ENCODE assay signal across 8 cellular contexts in the genomic region with DNA sequence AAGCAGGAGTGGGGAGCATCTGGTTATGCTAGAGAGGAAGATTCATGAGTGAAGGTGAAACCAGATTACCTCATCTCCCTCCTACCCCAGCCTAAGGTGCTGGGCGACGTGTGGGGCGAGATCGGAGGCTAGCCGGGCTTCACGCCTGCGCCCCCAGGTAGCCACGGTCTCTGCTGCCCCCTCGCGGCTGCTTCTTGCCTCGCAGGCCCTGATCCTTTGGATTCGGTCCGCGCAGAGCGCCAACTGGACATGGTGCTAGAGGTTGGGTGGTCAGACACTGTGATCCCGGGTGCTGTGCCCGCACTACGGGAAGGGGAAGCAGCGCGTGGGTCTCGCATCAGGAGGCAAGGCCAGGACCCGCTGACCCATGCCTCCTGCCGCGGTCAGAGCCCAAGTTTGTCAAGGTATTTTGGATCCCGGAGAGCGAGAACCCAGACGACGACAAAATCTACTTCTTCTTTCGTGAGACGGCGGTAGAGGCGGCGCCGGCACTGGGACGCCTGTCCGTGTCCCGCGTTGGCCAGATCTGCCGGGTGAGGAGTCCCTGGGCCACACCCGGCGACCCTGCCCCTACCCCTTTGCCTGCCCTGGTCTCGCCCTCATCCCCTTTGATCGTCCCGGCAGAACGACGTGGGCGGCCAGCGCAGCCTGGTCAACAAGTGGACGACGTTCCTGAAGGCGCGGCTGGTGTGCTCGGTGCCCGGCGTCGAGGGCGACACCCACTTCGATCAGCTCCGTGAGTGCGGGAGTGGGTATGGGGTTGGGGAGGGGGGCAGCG. TPM values are rescaled to one million over a fixed set of nuclear protein-coding genes. Genes with fewer than 3 reads are reported as not detected.
A peak's percentile ranks its signal among the peaks of the same experiment; 100 is the strongest.
DNase-seq lines count a peak whose midpoint lies in the region; ATAC-seq lines count a peak whose summit lies in the region.

No MANE protein-coding gene starts in this region.

- H3K27ac ChIP-seq in layer of hippocampus (ENCODE audit: low read depth, low read length): peak overlapping the region; percentile 100

- peak; percentile 72 for ATAC-seq in HG02981 (IDR thresholded peaks at IDR 0.05; ENCODE audit: unreplicated experiment)

- peak; percentile 63 for DNase-seq in NK-92 treated with Interleukin-12 subunit alpha and Interleukin-12 subunit beta, amount 100 ng/mL, for 24 hours (lab: John Stamatoyannopoulos, UW)
- DNase-seq in NK-92 (lab: John Stamatoyannopoulos, UW; ENCODE audit: unreplicated experiment) (no peak), NCI-H2227 (lab: John Stamatoyannopoulos, UW; ENCODE audit: unreplicated experiment) (peak; percentile 83), cerebellum (ENCODE audit: low spot score) (peak; percentile 92)
- DNase-seq in activated CD4-positive, alpha-beta T cell treated with anti-CD3 and anti-CD28 coated beads for 1 hour: peak; percentile 77
- DNase-seq in stimulated activated CD4-positive, alpha-beta T cell treated with anti-CD3 and anti-CD28 coated beads, Interleukin-1b, Interleukin-23, amount 100 ng/mL, for 24 hours (ENCODE audit: low read depth in 4 of 4, low spot score in 1 of 4): peak; percentile 84 to 92 (median 87)

- peaks cover 2% of the 10 kb centered on the region for H3K27me3 ChIP-seq in layer of hippocampus (ENCODE audit: control insufficient read depth, insufficient read depth, low read length)

RNA-seq across cellular contexts. Expression of gene SEMA3B, which starts 4.2 kb away (rescaled TPM):
- 3.4 TPM for total RNA-seq in cerebellum

RNA-seq across cellular contexts. Expression of gene LSMEM2, which starts 5.8 kb away (rescaled TPM):
- total RNA-seq in cerebellum: 0.36 TPM

RNA-seq across cellular contexts. Expression of gene IFRD2, which starts 19.1 kb away (rescaled TPM):
- total RNA-seq in cerebellum: 19.3 TPM

RNA-seq across cellular contexts. Expression of gene HYAL3, which starts 26.1 kb away (rescaled TPM):
- total RNA-seq in cerebellum: 4.2 TPM

RNA-seq across cellular contexts. Expression of gene NAA80, which starts 26.1 kb away (rescaled TPM):
- total RNA-seq in cerebellum: 4.2 TPM
